8 cellular contexts compared by ENCODE assay signal in the genomic region with DNA sequence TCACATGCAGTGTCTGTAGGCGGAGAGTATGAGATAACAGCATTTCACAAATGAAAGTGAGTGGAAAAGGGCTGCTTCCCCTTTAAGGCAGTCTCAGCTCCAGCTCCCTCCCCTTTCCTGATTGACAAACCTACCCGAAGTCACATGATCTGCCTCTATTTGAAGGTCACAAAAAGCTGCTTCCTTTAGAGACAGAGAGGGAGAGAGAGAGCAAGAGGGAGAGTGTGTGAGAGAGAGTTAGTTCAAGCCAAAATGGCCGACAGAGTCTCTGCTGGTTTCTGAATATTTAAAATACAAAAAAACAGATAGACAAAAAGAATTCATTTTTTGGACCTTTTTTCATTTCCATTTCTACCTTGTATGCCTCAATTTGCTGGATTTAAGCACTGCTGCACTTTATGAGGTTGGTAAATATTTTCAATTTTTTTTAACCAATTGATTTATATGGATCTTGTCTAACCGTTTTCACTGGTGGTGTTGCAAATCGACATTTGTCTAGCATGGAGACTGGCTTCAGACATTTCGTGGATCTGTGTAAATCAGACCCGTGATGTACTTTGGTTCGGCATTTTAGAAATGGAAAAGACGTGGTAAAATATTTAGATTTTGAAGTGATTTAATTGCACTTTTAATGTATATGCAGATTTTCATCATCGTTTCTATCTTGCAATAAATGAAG. TPM values are rescaled to one million over a fixed set of nuclear protein-coding genes. Genes with fewer than 3 reads are reported as not detected.
A peak's percentile ranks its signal among the peaks of the same experiment; 100 is the strongest.
DNase-seq lines count a peak whose midpoint lies in the region; ATAC-seq lines count a peak whose summit lies in the region.

A gene with protein sequence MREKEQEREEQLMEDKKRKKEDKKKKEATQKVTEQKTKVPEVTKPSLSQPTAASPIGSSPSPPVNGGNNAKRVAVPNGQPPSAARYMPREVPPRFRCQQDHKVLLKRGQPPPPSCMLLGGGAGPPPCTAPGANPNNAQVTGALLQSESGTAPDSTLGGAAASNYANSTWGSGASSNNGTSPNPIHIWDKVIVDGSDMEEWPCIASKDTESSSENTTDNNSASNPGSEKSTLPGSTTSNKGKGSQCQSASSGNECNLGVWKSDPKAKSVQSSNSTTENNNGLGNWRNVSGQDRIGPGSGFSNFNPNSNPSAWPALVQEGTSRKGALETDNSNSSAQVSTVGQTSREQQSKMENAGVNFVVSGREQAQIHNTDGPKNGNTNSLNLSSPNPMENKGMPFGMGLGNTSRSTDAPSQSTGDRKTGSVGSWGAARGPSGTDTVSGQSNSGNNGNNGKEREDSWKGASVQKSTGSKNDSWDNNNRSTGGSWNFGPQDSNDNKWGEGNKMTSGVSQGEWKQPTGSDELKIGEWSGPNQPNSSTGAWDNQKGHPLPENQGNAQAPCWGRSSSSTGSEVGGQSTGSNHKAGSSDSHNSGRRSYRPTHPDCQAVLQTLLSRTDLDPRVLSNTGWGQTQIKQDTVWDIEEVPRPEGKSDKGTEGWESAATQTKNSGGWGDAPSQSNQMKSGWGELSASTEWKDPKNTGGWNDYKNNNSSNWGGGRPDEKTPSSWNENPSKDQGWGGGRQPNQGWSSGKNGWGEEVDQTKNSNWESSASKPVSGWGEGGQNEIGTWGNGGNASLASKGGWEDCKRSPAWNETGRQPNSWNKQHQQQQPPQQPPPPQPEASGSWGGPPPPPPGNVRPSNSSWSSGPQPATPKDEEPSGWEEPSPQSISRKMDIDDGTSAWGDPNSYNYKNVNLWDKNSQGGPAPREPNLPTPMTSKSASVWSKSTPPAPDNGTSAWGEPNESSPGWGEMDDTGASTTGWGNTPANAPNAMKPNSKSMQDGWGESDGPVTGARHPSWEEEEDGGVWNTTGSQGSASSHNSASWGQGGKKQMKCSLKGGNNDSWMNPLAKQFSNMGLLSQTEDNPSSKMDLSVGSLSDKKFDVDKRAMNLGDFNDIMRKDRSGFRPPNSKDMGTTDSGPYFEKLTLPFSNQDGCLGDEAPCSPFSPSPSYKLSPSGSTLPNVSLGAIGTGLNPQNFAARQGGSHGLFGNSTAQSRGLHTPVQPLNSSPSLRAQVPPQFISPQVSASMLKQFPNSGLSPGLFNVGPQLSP (N-terminal part only) (plus strand): TSS at position 188 of the 679 bp plus-strand sequence. CDS start 211 bp downstream, at position 399.

- in situ Hi-C loops in Caki2 (cut with HindIII; ENCODE audit: low pct_unique_long_range_greater_than_20kb, low sequenced_read_pairs) = no loop called here

- no peaks in the 10 kb centered on the region for H3K27me3 ChIP-seq in NT2/D1 (ENCODE audit: insufficient read depth, insufficient read length)

- peaks cover 3% of the 10 kb centered on the region for H3K36me3 ChIP-seq in NT2/D1 (ENCODE audit: insufficient read depth, insufficient read length, low read length)

- H3K9ac ChIP-seq in NT2/D1 (ENCODE audit: insufficient read length, low read depth) = peak within 1 kb of the TSS; percentile 90

- no peaks in the 10 kb centered on the region for H3K9me3 ChIP-seq in NT2/D1 (ENCODE audit: insufficient read depth, low read length)

- H3K4me1 ChIP-seq in NT2/D1 (ENCODE audit: insufficient read depth, insufficient read length) = no peaks in the 10 kb centered on the region

- peak within 1 kb of the TSS; percentile 50 for H3K4me3 ChIP-seq in NT2/D1 (ENCODE audit: insufficient read length, low read depth)

- peak; percentile 92 for ATAC-seq in GM21381 (IDR thresholded peaks at IDR 0.05; ENCODE audit: unreplicated experiment)

- DNase-seq in Caki2 (ENCODE audit: low read depth) (peak; percentile 97), HUDEP-2 (lab: John Stamatoyannopoulos, UW; ENCODE audit: unreplicated experiment in 76 of 76) (peak in 73 of 76 experiments; percentile 33 to 97 (median 83)), NT2/D1 (ENCODE audit: low read depth, low spot score) (peak; percentile 88), epidermal melanocyte (ENCODE audit: insufficient read length, low spot score) (peak; percentile 41), midbrain (lab: John Stamatoyannopoulos, UW) (peak; percentile 98)
- DNase-seq in activated CD8-positive, alpha-beta memory T cell treated with anti-CD3 and anti-CD28 coated beads, Interleukin-2, amount 50 U/mL, for 1 hour (ENCODE audit: extremely low read depth) = peak; percentile 57
- peak; percentile 40 for DNase-seq in stimulated activated CD8-positive, alpha-beta memory T cell treated with anti-CD3 and anti-CD28 coated beads, Interleukin-4, amount 100 ng/mL, for 24 hours (ENCODE audit: low read depth)

RNA-seq across cellular contexts. Expression of the gene that starts here (rescaled TPM):
- total RNA-seq in Caki2 (2014; rRNA removed; shearing (Covaris generic); ENCODE audit: low replicate concordance) = 5.1 and 7.7 TPM in 2 replicates

Comparison
In these comparisons a context has a peak if more than half of its experiments do, and no peak if none do; other contexts are left out.
1. Peak in every context shown above with its lines: DNase-seq, ATAC-seq and H3K4me3 ChIP-seq.
2. DNase-seq: peak in every context shown above with its lines; median percentile 98 in midbrain; 97 in Caki2; 88 in NT2/D1; 83 in HUDEP-2; 57 in activated CD8-positive, alpha-beta memory T cell treated with anti-CD3 and anti-CD28 coated beads, Interleukin-2, amount 50 U/mL, for 1 hour; 41 in epidermal melanocyte; 40 in stimulated activated CD8-positive, alpha-beta memory T cell treated with anti-CD3 and anti-CD28 coated beads, Interleukin-4, amount 100 ng/mL, for 24 hours.